ENCODE assay signal across 24 cellular contexts in the genomic region with DNA sequence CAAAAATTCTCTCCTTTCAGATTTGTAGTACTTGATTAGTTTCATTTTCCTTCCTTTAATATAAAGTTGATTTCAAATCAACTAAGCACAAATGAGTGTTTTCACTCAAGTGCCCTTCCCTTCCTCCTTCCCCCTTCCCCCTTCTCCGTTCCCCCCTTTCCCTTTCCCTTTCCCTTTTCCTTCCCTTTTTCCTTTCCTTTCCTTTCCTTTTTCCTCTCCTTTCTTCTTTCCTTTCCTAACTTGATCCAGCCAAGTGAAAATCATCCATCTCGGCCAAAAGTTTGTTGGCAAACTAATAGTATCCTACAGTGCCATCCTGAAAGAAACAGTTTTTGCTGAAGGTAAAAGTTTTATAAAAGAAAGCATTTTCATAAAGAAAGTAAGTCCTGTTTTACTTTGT.
"Had no signal": no experiment of that assay in that cellular context is flagged by ENCODE, and none has a peak within 500 bp of the region (broad histone marks: within the 10 kb centered on the region; RNA-seq: fewer than 3 reads in every experiment).

No MANE protein-coding gene starts in this region.

- H3K4me3 ChIP-seq: hepatocyte, left lung, lower lobe of right lung, pancreas, prostate gland, sigmoid colon, spleen, testis, thyroid gland, upper lobe of right lung had no signal

- ATAC-seq: left colon; left lung; lower lobe of right lung; naive thymus-derived CD8-positive, alpha-beta T cell; pancreas; right cardiac atrium; stimulated activated effector memory CD8-positive, alpha-beta T cell treated with anti-CD3 and anti-CD28 coated beads, Interleukin-12 subunit alpha, Interleukin-12 subunit beta, amount 100 ng/mL, for 72 hours; upper lobe of right lung had no signal

- H3K4me1 ChIP-seq: lower lobe of right lung, pancreas, prostate gland, thyroid gland, upper lobe of right lung had no signal

- H3K27me3 ChIP-seq: hepatocyte, left lung, pancreas, sigmoid colon, spleen, testis, thyroid gland, upper lobe of right lung had no signal

- DNase-seq: kidney glomerular epithelial cell; left colon; left lung; lower lobe of right lung; mammary epithelial cell; mesenchymal stem cell; naive thymus-derived CD8-positive, alpha-beta T cell; nucleus accumbens; pancreas; posterior cingulate gyrus; retina; right cardiac atrium; sigmoid colon; small intestine; spleen; stimulated activated CD4-positive, alpha-beta T cell treated with anti-CD3 and anti-CD28 coated beads, Interleukin-4, amount 100 ng/mL, for 24 hours; stimulated activated naive CD4-positive, alpha-beta T cell; testis; thyroid gland; trophoblast cell; upper lobe of right lung had no signal

- H3K27ac ChIP-seq: hepatocyte, left lung, lower lobe of right lung, pancreas, prostate gland, sigmoid colon, spleen, testis, thyroid gland, upper lobe of right lung had no signal

- H3K9me3 ChIP-seq: pancreas, prostate gland, testis, thyroid gland, upper lobe of right lung had no signal

- H3K36me3 ChIP-seq: left lung, lower lobe of right lung, pancreas, prostate gland, sigmoid colon, spleen, thyroid gland, upper lobe of right lung had no signal
